In the genomic region with DNA sequence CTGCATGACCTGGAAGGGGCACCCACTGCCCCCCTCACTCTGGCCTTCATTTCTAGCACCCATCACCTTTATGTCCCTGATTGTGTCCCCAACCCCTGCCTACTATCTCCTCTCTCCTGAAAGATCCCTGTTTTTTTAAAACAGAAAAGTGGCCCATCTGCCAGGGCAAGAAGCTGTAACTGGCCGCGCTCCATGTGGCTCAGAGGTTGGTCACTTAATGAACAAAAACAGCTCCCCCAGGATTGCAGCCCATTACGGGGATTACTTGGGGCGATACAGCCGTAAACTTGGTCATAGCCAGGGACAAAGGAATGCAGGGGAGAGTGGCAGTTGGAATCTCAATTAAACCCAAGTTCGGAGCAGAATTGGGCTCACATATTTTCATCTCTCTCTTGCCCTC, we compare ENCODE assay signal across 14 cellular contexts.
"Had no signal": no experiment of that assay in that cellular context is flagged by ENCODE, and none has a peak within 500 bp of the region (broad histone marks: within the 10 kb centered on the region; RNA-seq: fewer than 3 reads in every experiment).

No MANE protein-coding gene starts in this region.

- DNase-seq: effector memory CD8-positive, alpha-beta T cell; esophagus squamous epithelium; foreskin fibroblast; heart left ventricle; left colon; mesendoderm; naive thymus-derived CD4-positive, alpha-beta T cell; pancreas; spleen; stimulated activated CD4-positive, alpha-beta T cell treated with anti-CD3 and anti-CD28 coated beads, Interleukin-15, amount 100 ng/mL, for 24 hours; stimulated activated CD4-positive, alpha-beta T cell treated with anti-CD3 and anti-CD28 coated beads, Interleukin-1b, Interleukin-23, amount 100 ng/mL, for 48 hours; stimulated activated CD4-positive, alpha-beta T cell treated with anti-CD3 and anti-CD28 coated beads, Interleukin-4, amount 100 ng/mL, for 24 hours; testis; upper lobe of right lung had no signal
